1 cellular context compared by ENCODE assay signal in genomic region chr16:67278773-67279295, GRCh38.
TF ChIP-seq lines count a peak whose summit lies in the region.

No MANE protein-coding gene starts in this region.

TF ChIP-seq in HepG2, 621 proteins besides CTCF, POLR2A, EP300 and RAD21 (continued from another document and continues in another):
- no peak for TF ChIP-seq PRDM10 (CRISPR knock-in tag; IDR thresholded peaks at IDR 0.05; ENCODE audit: low read depth)
- no peak for TF ChIP-seq FOSL1 (CRISPR knock-in tag; IDR thresholded peaks at IDR 0.05; ENCODE audit: borderline replicate concordance)
- TF ChIP-seq ZNF589 (CRISPR knock-in tag; conservative IDR thresholded peaks at IDR 0.05) = no peak
- TF ChIP-seq CEBPG (CRISPR knock-in tag; IDR thresholded peaks at IDR 0.05) = no peak
- no peak for TF ChIP-seq ZMYM4 (CRISPR knock-in tag; IDR thresholded peaks at IDR 0.05)
- no peak for TF ChIP-seq CAMTA2 (CRISPR knock-in tag; IDR thresholded peaks at IDR 0.05; ENCODE audit: borderline replicate concordance)
- no peak; the same call in 1 of the 2 replicates for TF ChIP-seq HDAC2 (CRISPR knock-in tag; IDR thresholded peaks at IDR 0.05)
- TF ChIP-seq ZFAT (CRISPR knock-in tag; conservative IDR thresholded peaks at IDR 0.05) = no peak; the same call in 1 of the 2 replicates
- TF ChIP-seq ZNF276 (CRISPR knock-in tag; IDR thresholded peaks at IDR 0.05; ENCODE audit: low read depth) = no peak
- TF ChIP-seq ATF7-NPFF (CRISPR knock-in tag; IDR thresholded peaks at IDR 0.05; ENCODE audit: low read depth) = peak; percentile 84; the same call in 1 of the 2 replicates
- TF ChIP-seq CENPT (CRISPR knock-in tag; IDR thresholded peaks at IDR 0.05; ENCODE audit: low read depth) = no peak
- TF ChIP-seq FUBP1 (CRISPR knock-in tag; IDR thresholded peaks at IDR 0.05; ENCODE audit: borderline replicate concordance) = no peak
- no peak for TF ChIP-seq ZNF841 (CRISPR knock-in tag; IDR thresholded peaks at IDR 0.05; ENCODE audit: borderline replicate concordance)
- no peak for TF ChIP-seq PRDM4 (CRISPR knock-in tag; IDR thresholded peaks at IDR 0.05; ENCODE audit: borderline replicate concordance)
- no peak for TF ChIP-seq MBNL3 (CRISPR knock-in tag; conservative IDR thresholded peaks at IDR 0.05)
- TF ChIP-seq, protein P1, sequence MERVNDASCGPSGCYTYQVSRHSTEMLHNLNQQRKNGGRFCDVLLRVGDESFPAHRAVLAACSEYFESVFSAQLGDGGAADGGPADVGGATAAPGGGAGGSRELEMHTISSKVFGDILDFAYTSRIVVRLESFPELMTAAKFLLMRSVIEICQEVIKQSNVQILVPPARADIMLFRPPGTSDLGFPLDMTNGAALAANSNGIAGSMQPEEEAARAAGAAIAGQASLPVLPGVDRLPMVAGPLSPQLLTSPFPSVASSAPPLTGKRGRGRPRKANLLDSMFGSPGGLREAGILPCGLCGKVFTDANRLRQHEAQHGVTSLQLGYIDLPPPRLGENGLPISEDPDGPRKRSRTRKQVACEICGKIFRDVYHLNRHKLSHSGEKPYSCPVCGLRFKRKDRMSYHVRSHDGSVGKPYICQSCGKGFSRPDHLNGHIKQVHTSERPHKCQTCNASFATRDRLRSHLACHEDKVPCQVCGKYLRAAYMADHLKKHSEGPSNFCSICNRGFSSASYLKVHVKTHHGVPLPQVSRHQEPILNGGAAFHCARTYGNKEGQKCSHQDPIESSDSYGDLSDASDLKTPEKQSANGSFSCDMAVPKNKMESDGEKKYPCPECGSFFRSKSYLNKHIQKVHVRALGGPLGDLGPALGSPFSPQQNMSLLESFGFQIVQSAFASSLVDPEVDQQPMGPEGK (CRISPR knock-in tag; IDR thresholded peaks at IDR 0.05) = peak; percentile 81
- TF ChIP-seq ZNF234 (CRISPR knock-in tag; conservative IDR thresholded peaks at IDR 0.05) = no peak
- TF ChIP-seq SMYD3 (CRISPR knock-in tag; IDR thresholded peaks at IDR 0.05) = no peak
- no peak for TF ChIP-seq ZNF564 (CRISPR knock-in tag; IDR thresholded peaks at IDR 0.05)
- TF ChIP-seq ZNF577 (CRISPR knock-in tag; IDR thresholded peaks at IDR 0.05; ENCODE audit: borderline replicate concordance, low read depth) = no peak
- TF ChIP-seq ZBTB37 (CRISPR knock-in tag; IDR thresholded peaks at IDR 0.05) = no peak
- peak; percentile 68; the same call in 1 of the 2 replicates for TF ChIP-seq ZNF766 (CRISPR knock-in tag; IDR thresholded peaks at IDR 0.05; ENCODE audit: borderline replicate concordance)
- TF ChIP-seq CHCHD3 (CRISPR knock-in tag; IDR thresholded peaks at IDR 0.05) = peak; percentile 16; the same call in 1 of the 2 replicates
- no peak for TF ChIP-seq YY1 (IDR thresholded peaks at IDR 0.05; ENCODE audit: insufficient read depth, insufficient replicate concordance, low read depth, low read length)
- TF ChIP-seq ZBTB25 (CRISPR knock-in tag; IDR thresholded peaks at IDR 0.05) = no peak
- TF ChIP-seq PHF20 (CRISPR knock-in tag; IDR thresholded peaks at IDR 0.05) = no peak; the same call in 1 of the 2 replicates
- no peak for TF ChIP-seq ATF4 (CRISPR knock-in tag; IDR thresholded peaks at IDR 0.05)
- TF ChIP-seq ZNF720 (CRISPR knock-in tag; IDR thresholded peaks at IDR 0.05) = no peak
- 0 out of 2 replicates have a peak, but pooled peaks have one; percentile 2 for TF ChIP-seq ESRRA (CRISPR knock-in tag; IDR thresholded peaks at IDR 0.05; ENCODE audit: low read depth)
- no peak for TF ChIP-seq ZNF556 (CRISPR knock-in tag; IDR thresholded peaks at IDR 0.05; ENCODE audit: borderline replicate concordance)
- TF ChIP-seq ZBTB7B (CRISPR knock-in tag; IDR thresholded peaks at IDR 0.05) = peak; percentile 35; the same call in 1 of the 2 replicates
- TF ChIP-seq, protein P2, sequence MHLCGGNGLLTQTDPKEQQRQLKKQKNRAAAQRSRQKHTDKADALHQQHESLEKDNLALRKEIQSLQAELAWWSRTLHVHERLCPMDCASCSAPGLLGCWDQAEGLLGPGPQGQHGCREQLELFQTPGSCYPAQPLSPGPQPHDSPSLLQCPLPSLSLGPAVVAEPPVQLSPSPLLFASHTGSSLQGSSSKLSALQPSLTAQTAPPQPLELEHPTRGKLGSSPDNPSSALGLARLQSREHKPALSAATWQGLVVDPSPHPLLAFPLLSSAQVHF (CRISPR knock-in tag; IDR thresholded peaks at IDR 0.05) = no peak
- no peak for TF ChIP-seq ZNF747 (CRISPR knock-in tag; IDR thresholded peaks at IDR 0.05; ENCODE audit: borderline replicate concordance)
- no peak for TF ChIP-seq ZSCAN12 (CRISPR knock-in tag; IDR thresholded peaks at IDR 0.05)
- TF ChIP-seq SATB2 (CRISPR knock-in tag; IDR thresholded peaks at IDR 0.05) = 0 out of 2 replicates have a peak, but pooled peaks have one; percentile 51
- TF ChIP-seq, protein P3, sequence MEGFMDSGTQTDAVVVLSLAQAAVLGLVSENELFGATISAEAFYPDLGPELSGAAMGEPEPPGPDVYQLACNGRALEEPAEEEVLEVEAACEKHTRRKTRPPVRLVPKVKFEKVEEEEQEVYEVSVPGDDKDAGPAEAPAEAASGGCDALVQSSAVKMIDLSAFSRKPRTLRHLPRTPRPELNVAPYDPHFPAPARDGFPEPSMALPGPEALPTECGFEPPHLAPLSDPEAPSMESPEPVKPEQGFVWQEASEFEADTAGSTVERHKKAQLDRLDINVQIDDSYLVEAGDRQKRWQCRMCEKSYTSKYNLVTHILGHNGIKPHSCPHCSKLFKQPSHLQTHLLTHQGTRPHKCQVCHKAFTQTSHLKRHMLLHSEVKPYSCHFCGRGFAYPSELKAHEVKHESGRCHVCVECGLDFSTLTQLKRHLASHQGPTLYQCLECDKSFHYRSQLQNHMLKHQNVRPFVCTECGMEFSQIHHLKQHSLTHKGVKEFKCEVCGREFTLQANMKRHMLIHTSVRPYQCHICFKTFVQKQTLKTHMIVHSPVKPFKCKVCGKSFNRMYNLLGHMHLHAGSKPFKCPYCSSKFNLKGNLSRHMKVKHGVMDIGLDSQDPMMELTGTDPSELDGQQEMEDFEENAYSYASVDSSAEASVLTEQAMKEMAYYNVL (CRISPR knock-in tag; IDR thresholded peaks at IDR 0.05; ENCODE audit: borderline replicate concordance) = no peak; the same call in 1 of the 2 replicates
- TF ChIP-seq SIX1 (CRISPR knock-in tag; IDR thresholded peaks at IDR 0.05; ENCODE audit: borderline replicate concordance) = no peak
- TF ChIP-seq ETV5 (CRISPR knock-in tag; IDR thresholded peaks at IDR 0.05; ENCODE audit: borderline replicate concordance) = peak; percentile 15; the same call in 1 of the 2 replicates
- TF ChIP-seq SP2 (CRISPR knock-in tag; IDR thresholded peaks at IDR 0.05) = no peak
- no peak for TF ChIP-seq ZNF770 (CRISPR knock-in tag; IDR thresholded peaks at IDR 0.05)
